9 cellular contexts compared by ENCODE assay signal in the genomic region with DNA sequence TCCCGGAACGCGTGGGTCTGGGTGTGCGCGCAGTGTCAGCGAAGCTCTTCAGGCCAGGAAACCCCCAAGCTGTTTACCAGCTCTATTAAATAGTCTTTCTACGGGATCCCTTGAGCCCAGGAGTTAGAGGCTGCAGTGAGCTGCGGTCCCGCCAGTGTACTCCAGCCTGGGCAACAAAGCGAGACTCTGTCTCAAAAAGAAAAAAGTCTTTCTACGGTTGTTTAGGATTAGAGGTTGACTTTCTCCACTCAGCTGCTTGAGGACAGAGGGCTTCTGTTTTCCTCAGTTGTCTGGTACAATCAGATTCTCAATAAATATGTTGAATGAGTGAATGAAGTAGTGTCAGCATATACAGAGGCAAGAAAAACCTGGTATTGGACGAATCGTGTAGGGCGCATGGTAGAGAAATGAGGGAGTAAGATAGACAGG. TPM values are rescaled to one million over a fixed set of nuclear protein-coding genes. Genes with fewer than 3 reads are reported as not detected.
DNase-seq lines count a peak whose midpoint lies in the region; ATAC-seq and TF ChIP-seq lines count a peak whose summit lies in the region.
"Had no signal": no experiment of that assay in that cellular context is flagged by ENCODE, and none has a peak within 500 bp of the region (broad histone marks: within the 10 kb centered on the region; RNA-seq: fewer than 3 reads in every experiment).

No MANE protein-coding gene starts in this region.

- TF ChIP-seq POLR2A in heart left ventricle (IDR thresholded peaks at IDR 0.05): no peak

- peak overlapping the region; percentile 84 for H3K27ac Mint-ChIP-seq in MCF 10A (ENCODE audit: low read depth, unreplicated experiment)

- no peak for TF ChIP-seq CTCF in heart left ventricle (IDR thresholded peaks at IDR 0.05)
- no peak for TF ChIP-seq CTCF in MCF 10A (IDR thresholded peaks at IDR 0.05; ENCODE audit: unreplicated experiment)

- H3K27ac ChIP-seq in heart left ventricle (peak overlapping the region in 10 of 12 donors; percentile 79 to 96 (median 91)), mesodermal cell (ENCODE audit: low read depth, low read length, severe bottlenecking) (no peak overlapping the region), aorta (ENCODE audit: low read depth in 1 of 2, low read length in 2 of 2) (no peak overlapping the region)

- H3K9me3 Mint-ChIP-seq in MCF 10A (ENCODE audit: unreplicated experiment): no peaks in the 10 kb centered on the region

- H3K4me1 ChIP-seq in heart left ventricle (peaks cover 3 to 28% (median 23%) of the 10 kb centered on the region in 12 donors), mesodermal cell (ENCODE audit: control insufficient read depth, insufficient read depth, low read length, poor library complexity, severe bottlenecking) (peaks cover 5% of the 10 kb centered on the region), aorta (ENCODE audit: control insufficient read depth in 1 of 2, insufficient read depth in 2 of 2, low read length in 2 of 2) (no peaks in the 10 kb centered on the region)

- BruUV-seq in MCF 10A (replicated peaks; lab: Mats Ljungman, UMichigan): TSS peak; percentile 40

- no peaks in the 10 kb centered on the region for H3K27me3 Mint-ChIP-seq in MCF 10A (ENCODE audit: insufficient read depth, unreplicated experiment)

- 5 to 13% (median 7%) methylated on average over 8 to 14 of the region's 14 CpGs for WGBS in heart left ventricle, 4 donors
- 7 to 9% methylated on average over 7 to 13 of the region's 14 CpGs for WGBS in mesodermal cell (ENCODE audit: insufficient coverage in 2 of 2), 2 experiments
- WGBS in aorta, 2 donors: 5 to 7% methylated on average over 14 of the region's 14 CpGs

- H3K4me3 ChIP-seq in heart left ventricle: peak overlapping the region; percentile 77 to 99 (median 92)
- peak overlapping the region; percentile 86 for H3K4me3 ChIP-seq in mesodermal cell (ENCODE audit: extremely low read depth, insufficient read depth, low read length, poor library complexity, severe bottlenecking)
- H3K4me3 ChIP-seq in aorta (ENCODE audit: low read length in 2 of 2): peak overlapping the region; percentile 74 to 86

- no peak for ATAC-seq in heart left ventricle
- no peak for ATAC-seq in Right ventricle myocardium superior (ENCODE audit: poor library complexity)
- ATAC-seq in aorta (ENCODE audit: low FRiP score): no peak
- ATAC-seq in GM18517 (IDR thresholded peaks at IDR 0.05; ENCODE audit: unreplicated experiment): no peak

- H3K36me3 Mint-ChIP-seq in MCF 10A (ENCODE audit: insufficient read depth, unreplicated experiment): peaks cover 33% of the 10 kb centered on the region

- H3K4me3 Mint-ChIP-seq in MCF 10A (ENCODE audit: unreplicated experiment): peak overlapping the region; percentile 96

- DNase-seq in heart left ventricle (no peak), Right ventricle myocardium superior (no peak), MCF 10A (ENCODE audit: unreplicated experiment) (no peak), aorta (no peak), MV-4-11 (lab: John Stamatoyannopoulos, UW) (no peak), SW 1271 (lab: John Stamatoyannopoulos, UW) (no peak)

- intact Hi-C loops in heart left ventricle (cut with DNase I) (loop anchor here in 7 of 10 donors (5.0 kb wide), 5 partner anchors 35 to 75 kb away; partner anchors contain the start of genes BANF1 (in 2 of the 7), EIF1AD (in 2 of the 7), FIBP (in 2 of the 7) and C11orf68 (in 1 of the 7)), Right ventricle myocardium superior (cut with DNase I) (no loop called here), MCF 10A (cut with micrococcal nuclease) (no loop called here), aorta (cut with DNase I) (loop anchor here in 1 of 2 donors (5.0 kb wide), 1 partner anchor 40 kb away; no protein-coding TSS in a partner anchor)

- CTCF ChIA-PET in MCF 10A (lab: Yijun Ruan, JAX): interaction anchor here (0.6 to 1.0 kb wide), 4 partner anchors 13 to 865 kb away, joined by 3 to 4 read pairs (median 4); no protein-coding TSS in a partner anchor

- H3K4me1 Mint-ChIP-seq in MCF 10A (ENCODE audit: insufficient read depth, unreplicated experiment): peaks cover 17% of the 10 kb centered on the region

- H3K9me3 ChIP-seq in heart left ventricle (no peaks in the 10 kb centered on the region), mesodermal cell (ENCODE audit: control insufficient read depth, low read length) (no peaks in the 10 kb centered on the region), aorta (ENCODE audit: control insufficient read depth, low read length) (no peaks in the 10 kb centered on the region)

- POLR2A ChIA-PET in MCF 10A (lab: Yijun Ruan, JAX): interaction anchor here (0.6 to 3.5 kb wide), 11 partner anchors 8 to 251 kb away, joined by 3 to 28 read pairs (median 4); partner anchors contain the start of genes CCDC85B, FIBP, FOSL1 and KAT5

- H3K36me3 ChIP-seq in heart left ventricle (peaks cover 4 to 38% (median 34%) of the 10 kb centered on the region in 9 donors), mesodermal cell (ENCODE audit: control insufficient read depth, insufficient read depth, low read length) (peaks cover 36% of the 10 kb centered on the region), aorta (ENCODE audit: control insufficient read depth in 1 of 2, insufficient read depth in 2 of 2, low read length in 1 of 2) (peaks cover 0 to 15% of the 10 kb centered on the region in 2 donors)

- no peaks in the 10 kb centered on the region for H3K27me3 ChIP-seq in heart left ventricle
- H3K27me3 ChIP-seq in aorta (ENCODE audit: control insufficient read depth in 1 of 2, insufficient read depth in 2 of 2, low read length in 1 of 2): no peaks in the 10 kb centered on the region

RNA-seq across cellular contexts. Expression of gene SART1, which starts 0.6 kb away (rescaled TPM):
- total RNA-seq in heart left ventricle (10 to 100 TPM; 21.6 to 57.2 (median 31.1) TPM), Right ventricle myocardium superior (24.5 TPM), MCF 10A (2022) (61.7 and 67.4 TPM in 2 replicates), aorta (10 to 100 TPM; 50.9 to 52.3 TPM)
- polyA plus RNA-seq in heart left ventricle (10 to 100 TPM; 40.4 to 70.1 TPM), aorta (100 to 1,000 TPM in 1 of 2 donors, 10 to 100 TPM in 1; 27.9 to 129 TPM)
- polyA plus RNA-seq in mesodermal cell (2013, experiment 1 of 2): 49.8 TPM
- 32.1 TPM for polyA plus RNA-seq in mesodermal cell (2013, experiment 2 of 2)

RNA-seq across cellular contexts. Expression of gene TSGA10IP, which starts 16.9 kb away (rescaled TPM):
- total RNA-seq in heart left ventricle (under 1 TPM in 1 of 9 donors, not detected in 8; 0.51 TPM), Right ventricle myocardium superior (not detected), MCF 10A (2022) (not detected in 2 replicates), aorta (not detected)
- polyA plus RNA-seq in heart left ventricle (not detected), aorta (not detected)
- polyA plus RNA-seq in mesodermal cell (2013, experiment 1 of 2): 1.1 TPM
- polyA plus RNA-seq in mesodermal cell (2013, experiment 2 of 2): 0.46 TPM
- total RNA-seq: pulmonary artery endothelial cell had no signal

RNA-seq across cellular contexts. Expression of gene EIF1AD, which starts 39.8 kb away (rescaled TPM):
- total RNA-seq in heart left ventricle (10 to 100 TPM; 13.0 to 25.2 (median 20.7) TPM), Right ventricle myocardium superior (20.1 TPM), MCF 10A (2022) (21.7 and 33.5 TPM in 2 replicates), aorta (10 to 100 TPM; 28.7 to 35.0 TPM)
- polyA plus RNA-seq in heart left ventricle (10 to 100 TPM; 12.9 to 44.0 TPM), aorta (10 to 100 TPM in 1 of 2 donors, 1 to 10 TPM in 1; 8.4 to 16.2 TPM)
- 24.3 TPM for polyA plus RNA-seq in mesodermal cell (2013, experiment 1 of 2)
- polyA plus RNA-seq in mesodermal cell (2013, experiment 2 of 2): 24.2 TPM

RNA-seq across cellular contexts. Expression of gene BANF1, which starts 40.2 kb away (rescaled TPM):
- total RNA-seq in heart left ventricle (100 to 1,000 TPM in 7 of 9 donors, 10 to 100 TPM in 2; 68.7 to 227 (median 187) TPM), Right ventricle myocardium superior (256 TPM), MCF 10A (2022) (154 and 198 TPM in 2 replicates), aorta (100 to 1,000 TPM; 136 to 145 TPM)
- polyA plus RNA-seq in heart left ventricle (100 to 1,000 TPM; 220 to 345 TPM), aorta (100 to 1,000 TPM; 156 to 187 TPM)
- polyA plus RNA-seq in mesodermal cell (2013, experiment 1 of 2): 163 TPM
- 152 TPM for polyA plus RNA-seq in mesodermal cell (2013, experiment 2 of 2)

RNA-seq across cellular contexts. Expression of gene DRAP1, which starts 42.9 kb away (rescaled TPM):
- total RNA-seq in heart left ventricle (100 to 1,000 TPM in 4 of 9 donors, 10 to 100 TPM in 5; 76.5 to 144 (median 96.9) TPM), Right ventricle myocardium superior (81.9 TPM), MCF 10A (2022) (162 and 167 TPM in 2 replicates), aorta (10 to 100 TPM; 65.9 to 86.4 TPM)
- polyA plus RNA-seq in heart left ventricle (100 to 1,000 TPM; 168 to 180 TPM), aorta (100 to 1,000 TPM in 1 of 2 donors, 10 to 100 TPM in 1; 88.8 to 122 TPM)
- 160 TPM for polyA plus RNA-seq in mesodermal cell (2013, experiment 1 of 2)
- 120 TPM for polyA plus RNA-seq in mesodermal cell (2013, experiment 2 of 2)

Comparison
In these comparisons a context has a peak if more than half of its experiments do, and no peak if none do; other contexts are left out.
1. intact Hi-C loops: an anchor here in heart left ventricle (5.0 kb wide); none called in Right ventricle myocardium superior and MCF 10A.
2. H3K27ac ChIP-seq: peak in heart left ventricle (10 of 12); none in mesodermal cell (single experiment) and aorta (0 of 2).
3. Peak in every context shown above with its lines, with median percentiles within 50 percentile points of each other: H3K4me3 ChIP-seq.